20 cellular contexts compared by ENCODE assay signal in genomic region chr2:127088706-127089105, GRCh38. TPM values are rescaled to one million over a fixed set of nuclear protein-coding genes. Genes with fewer than 3 reads are reported as not detected.
DNase-seq lines count a peak whose midpoint lies in the region; ATAC-seq, FAIRE-seq and TF ChIP-seq lines count a peak whose summit lies in the region.
"Had no signal": no experiment of that assay in that cellular context is flagged by ENCODE, and none has a peak within 500 bp of the region (broad histone marks: within the 10 kb centered on the region; RNA-seq: fewer than 3 reads in every experiment).

No MANE protein-coding gene starts in this region.

- H3K4me3 ChIP-seq in right cardiac atrium (ENCODE audit: low read length) (no peak overlapping the region), heart left ventricle (no peak overlapping the region), HepG2 (replicated peaks in 1 of 3; ENCODE audit: insufficient read depth in 1 of 3, low read depth in 2 of 3, low read length in 3 of 3) (no peak overlapping the region)
- H3K4me3 ChIP-seq: GM12878 had no signal

- H3K27ac ChIP-seq in right cardiac atrium (ENCODE audit: low read length) (no peak overlapping the region), heart left ventricle (no peak overlapping the region), HepG2 (ENCODE audit: extremely low read length, insufficient read depth, low read length) (no peak overlapping the region)

- H3K27me3 Mint-ChIP-seq in nephron (ENCODE audit: low read depth): no peaks in the 10 kb centered on the region
- H3K27me3 Mint-ChIP-seq in stimulated activated memory B cell treated with anti-CD40 and anti-IgM and Interleukin-4, amounts not matched to agents 10 μg/mL and 1 μg/mL and 100 μg/mL, for 72 hours: no peaks in the 10 kb centered on the region

- DNase-seq in right cardiac atrium (peak; percentile 5 to 33 (median 18)), heart left ventricle (no peak), OCI-M1 (lab: John Stamatoyannopoulos, UW) (no peak), HepG2 (ENCODE audit: low spot score) (no peak)
- no peak for DNase-seq in central memory CD4-positive, alpha-beta T cell
- DNase-seq: 8988T, C1 segment of cervical spinal cord, COR-L47, DMS79, H9, NCI-H1417, NCI-H1930, NCI-H510A, NCI-H82 had no signal

- no peak for TF ChIP-seq RAD21 in HepG2 (CRISPR knock-in tag; IDR thresholded peaks at IDR 0.05)

- BruUV-seq in HepG2 (replicated peaks; lab: Mats Ljungman, UMichigan): no TSS peak

- no peaks in the 10 kb centered on the region for H4K20me1 ChIP-seq in HepG2 (ENCODE audit: insufficient read depth, low read length)

- TF ChIP-seq EP300 in HepG2 (IDR thresholded peaks at IDR 0.05; ENCODE audit: low read depth in 2 of 2, low read length in 2 of 2): no peak
- no peak for TF ChIP-seq EP300 in HepG2 (CRISPR knock-in tag; IDR thresholded peaks at IDR 0.05; ENCODE audit: borderline replicate concordance)

- CTCF ChIA-PET in HepG2 (lab: Yijun Ruan, JAX; ENCODE audit: low intra/inter-chr PET ratio, low total read pairs): no interaction called here

- POLR2A ChIA-PET in HepG2 (lab: Yijun Ruan, JAX): no interaction called here

- H3K4me1 Mint-ChIP-seq in nephron: peaks cover 82% of the 10 kb centered on the region
- H3K4me1 Mint-ChIP-seq in stimulated activated memory B cell treated with anti-CD40 and anti-IgM and Interleukin-4, amounts not matched to agents 10 μg/mL and 1 μg/mL and 100 μg/mL, for 72 hours: peaks cover 55% of the 10 kb centered on the region

- no peaks in the 10 kb centered on the region for H3K79me2 ChIP-seq in HepG2 (ENCODE audit: insufficient read depth, low read length)

- H3K36me3 ChIP-seq in heart left ventricle (no peaks in the 10 kb centered on the region), HepG2 (replicated peaks in 1 of 2; ENCODE audit: control insufficient read depth in 1 of 2, insufficient read depth in 2 of 2, low read length in 2 of 2) (no peaks in the 10 kb centered on the region)

- ATAC-seq in right cardiac atrium (no peak), heart left ventricle (no peak), HG03571 (IDR thresholded peaks at IDR 0.05; ENCODE audit: unreplicated experiment) (no peak), HepG2 (no peak)
- no peak for ATAC-seq in stimulated activated memory B cell treated with anti-CD40 and anti-IgM and Interleukin-4, amounts not matched to agents 10 μg/mL and 1 μg/mL and 100 μg/mL, for 72 hours
- ATAC-seq: GM12878 had no signal

- no peak overlapping the region for H2AFZ ChIP-seq in HepG2 (ENCODE audit: low read length)

- no peaks in the 10 kb centered on the region for H3K9me3 Mint-ChIP-seq in nephron
- H3K9me3 Mint-ChIP-seq in stimulated activated memory B cell treated with anti-CD40 and anti-IgM and Interleukin-4, amounts not matched to agents 10 μg/mL and 1 μg/mL and 100 μg/mL, for 72 hours: no peaks in the 10 kb centered on the region
- H3K9me3 Mint-ChIP-seq: H9 had no signal

- in situ Hi-C loops in HepG2 (cut with HindIII; ENCODE audit: extremely low pct_ligation_motif_present, low pct_unique_long_range_greater_than_20kb): no loop called here

- no peak overlapping the region for H3K9ac ChIP-seq in HepG2 (ENCODE audit: insufficient read depth, low read depth, low read length)

- FAIRE-seq in HepG2 (lab: Jason Lieb, UNC): no peak
- FAIRE-seq: GM12878, GM18507, RCC 7860 had no signal

- peaks cover 4% of the 10 kb centered on the region for H3K4me1 ChIP-seq in right cardiac atrium (ENCODE audit: control insufficient read depth, insufficient read depth, low read length)
- peaks cover 3 to 50% (median 28%) of the 10 kb centered on the region in 12 donors for H3K4me1 ChIP-seq in heart left ventricle
- no peaks in the 10 kb centered on the region for H3K4me1 ChIP-seq in HepG2 (ENCODE audit: insufficient read depth, low read length)

- H3K4me2 ChIP-seq in HepG2 (ENCODE audit: low read depth, low read length): no peak overlapping the region

- 90% methylated on average over 6 of the region's 6 CpGs for WGBS in right cardiac atrium
- 90 to 94% (median 93%) methylated on average over 6 of the region's 6 CpGs for WGBS in heart left ventricle, 4 donors
- WGBS in HepG2 (ENCODE audit: low lambda C conversion rate): 48% methylated on average over 6 of the region's 6 CpGs

- no peaks in the 10 kb centered on the region for H3K27me3 ChIP-seq in right cardiac atrium (ENCODE audit: control insufficient read depth, insufficient read depth)
- H3K27me3 ChIP-seq in heart left ventricle: peaks cover 0 to 6% (median 0%) of the 10 kb centered on the region in 9 donors
- peaks cover 6 to 23% of the 10 kb centered on the region in 2 experiments; a peak in 2 of 5 replicates for H3K27me3 ChIP-seq in HepG2 (ENCODE audit: control insufficient read depth in 1 of 2, insufficient read depth in 2 of 2, low read length in 2 of 2)

- H3K27ac Mint-ChIP-seq in nephron: peak overlapping the region; percentile 99 to 100 (median 100)
- peak overlapping the region; percentile 89 for H3K27ac Mint-ChIP-seq in stimulated activated memory B cell treated with anti-CD40 and anti-IgM and Interleukin-4, amounts not matched to agents 10 μg/mL and 1 μg/mL and 100 μg/mL, for 72 hours

- intact Hi-C loops in right cardiac atrium (cut with DNase I) (no loop called here), heart left ventricle (cut with DNase I) (no loop called here), HepG2 (cut with micrococcal nuclease; ENCODE audit: unreplicated experiment) (no loop called here)

- no peaks in the 10 kb centered on the region for H3K9me3 ChIP-seq in right cardiac atrium (ENCODE audit: control insufficient read depth, low read length)
- H3K9me3 ChIP-seq in heart left ventricle: no peaks in the 10 kb centered on the region
- H3K9me3 ChIP-seq in HepG2 (ENCODE audit: low read length): no peaks in the 10 kb centered on the region

- peaks cover 5% of the 10 kb centered on the region for H3K36me3 Mint-ChIP-seq in nephron (ENCODE audit: low read depth)
- H3K36me3 Mint-ChIP-seq in stimulated activated memory B cell treated with anti-CD40 and anti-IgM and Interleukin-4, amounts not matched to agents 10 μg/mL and 1 μg/mL and 100 μg/mL, for 72 hours: no peaks in the 10 kb centered on the region

- no peak for TF ChIP-seq POLR2A in heart left ventricle (IDR thresholded peaks at IDR 0.05)
- TF ChIP-seq POLR2A in HepG2 (IDR thresholded peaks at IDR 0.05; ENCODE audit: insufficient read depth in 1 of 2, low read depth in 2 of 2, low read length in 2 of 2): no peak

- H3K4me3 Mint-ChIP-seq in nephron: peak overlapping the region in 1 of 3 experiments; percentile 50
- H3K4me3 Mint-ChIP-seq in stimulated activated memory B cell treated with anti-CD40 and anti-IgM and Interleukin-4, amounts not matched to agents 10 μg/mL and 1 μg/mL and 100 μg/mL, for 72 hours: no peak overlapping the region
- H3K4me3 Mint-ChIP-seq: H9 had no signal

- TF ChIP-seq CTCF in heart left ventricle (IDR thresholded peaks at IDR 0.05): no peak
- no peak for TF ChIP-seq CTCF in nephron (IDR thresholded peaks at IDR 0.05; ENCODE audit: unreplicated experiment in 3 of 3)
- no peak for TF ChIP-seq CTCF in HepG2 (CRISPR knock-in tag; IDR thresholded peaks at IDR 0.05)

TF ChIP-seq in HepG2, 621 proteins besides CTCF, POLR2A, EP300 and RAD21 (continues in another document):
- TF ChIP-seq ZNF768 (CRISPR knock-in tag; IDR thresholded peaks at IDR 0.05) (no peak), PCBP1 (IDR thresholded peaks at IDR 0.05; ENCODE audit: borderline replicate concordance, low read depth, low read length) (no peak), YEATS4 (CRISPR knock-in tag; IDR thresholded peaks at IDR 0.05; ENCODE audit: borderline replicate concordance) (no peak), PHF20 (CRISPR knock-in tag; IDR thresholded peaks at IDR 0.05) (no peak), ZFP36 (IDR thresholded peaks at IDR 0.05; ENCODE audit: borderline replicate concordance, low read depth, low read length, partially characterized antibody) (no peak), THRA (CRISPR knock-in tag; IDR thresholded peaks at IDR 0.05; ENCODE audit: borderline replicate concordance) (no peak)

RNA-seq across cellular contexts. Expression of gene BIN1, which starts 18.2 kb away (rescaled TPM):
- total RNA-seq in right cardiac atrium (10 to 100 TPM in 3 of 4 donors, 1 to 10 TPM in 1; 6.6 to 12.0 (median 10.4) TPM), heart left ventricle (10 to 100 TPM; 10.9 to 22.2 (median 16.8) TPM), HepG2 (2016; rRNA removed; fragmentation: Illumina TruSeq; extraction: Trizol) (0.93 and 0.98 TPM in 2 replicates)
- polyA plus RNA-seq in right cardiac atrium (5.9 TPM), heart left ventricle (1 to 10 TPM; 4.3 to 9.6 TPM), HepG2 (2011; rRNA removed) (0.51 and 1.2 TPM in 2 replicates)
- total RNA-seq in HepG2 (2016; cell fraction: cytosol; rRNA removed; fragmentation: Illumina TruSeq; extraction: Trizol; ENCODE audit: low read depth): 0.61 and 1.1 TPM in 2 replicates
- 0.58 and 0.97 TPM in 2 replicates for total RNA-seq in HepG2 (2016; cell fraction: insoluble cytoplasmic fraction; rRNA removed; fragmentation: Illumina TruSeq; extraction: Trizol)
- 1.2 TPM in 2 replicates for total RNA-seq in HepG2 (2016; cell fraction: membrane; rRNA removed; fragmentation: Illumina TruSeq; extraction: Trizol)
- 0.28 and 0.41 TPM in 2 replicates for total RNA-seq in HepG2 (2016; cell fraction: nucleus; rRNA removed; fragmentation: Illumina TruSeq; extraction: Trizol)
- polyA plus RNA-seq in HepG2 (2011; cell fraction: cytosol; rRNA removed): 0.42 and 1.3 TPM in 2 replicates
- polyA plus RNA-seq in HepG2 (2011; cell fraction: nucleus; rRNA removed): 1.2 and 2.2 TPM in 2 replicates
- polyA plus RNA-seq in HepG2 (2012): 1.3 and 1.6 TPM in 2 replicates
- 0.84 and 1.2 TPM in 2 replicates for polyA plus RNA-seq in HepG2 (2016; cell fraction: cytosol; fragmentation: Illumina TruSeq; extraction: Trizol; ENCODE audit: low read depth)
- polyA plus RNA-seq in HepG2 (2016; cell fraction: insoluble cytoplasmic fraction; fragmentation: Illumina TruSeq; extraction: Trizol; ENCODE audit: low read depth): 1.0 and 1.9 TPM in 2 replicates
- 0.97 and 1.1 TPM in 2 replicates for polyA plus RNA-seq in HepG2 (2016; cell fraction: membrane; fragmentation: Illumina TruSeq; extraction: Trizol; ENCODE audit: low read depth)
- polyA plus RNA-seq in HepG2 (2016; cell fraction: nucleus; fragmentation: Illumina TruSeq; extraction: Trizol; ENCODE audit: insufficient read depth, low read depth): 0.85 and 0.91 TPM in 2 replicates
- 0.84 and 28.9 TPM in 2 replicates for polyA minus RNA-seq in HepG2 (2011; rRNA and poly(A)+ RNA removed; ENCODE audit: low replicate concordance)
- 0.59 and 0.79 TPM in 2 replicates for polyA minus RNA-seq in HepG2 (2011; cell fraction: cytosol; rRNA and poly(A)+ RNA removed)
- polyA minus RNA-seq in HepG2 (2011; cell fraction: nucleus; rRNA and poly(A)+ RNA removed): 0.50 and 0.90 TPM in 2 replicates

Comparison
In these comparisons a context has a peak if more than half of its experiments do, and no peak if none do; other contexts are left out.
1. DNase-seq: peak in right cardiac atrium (3 of 3); none in heart left ventricle (0 of 5), central memory CD4-positive, alpha-beta T cell (single experiment), OCI-M1 (single experiment) and HepG2 (single experiment).